1 cellular context compared by ENCODE assay signal in the genomic region with DNA sequence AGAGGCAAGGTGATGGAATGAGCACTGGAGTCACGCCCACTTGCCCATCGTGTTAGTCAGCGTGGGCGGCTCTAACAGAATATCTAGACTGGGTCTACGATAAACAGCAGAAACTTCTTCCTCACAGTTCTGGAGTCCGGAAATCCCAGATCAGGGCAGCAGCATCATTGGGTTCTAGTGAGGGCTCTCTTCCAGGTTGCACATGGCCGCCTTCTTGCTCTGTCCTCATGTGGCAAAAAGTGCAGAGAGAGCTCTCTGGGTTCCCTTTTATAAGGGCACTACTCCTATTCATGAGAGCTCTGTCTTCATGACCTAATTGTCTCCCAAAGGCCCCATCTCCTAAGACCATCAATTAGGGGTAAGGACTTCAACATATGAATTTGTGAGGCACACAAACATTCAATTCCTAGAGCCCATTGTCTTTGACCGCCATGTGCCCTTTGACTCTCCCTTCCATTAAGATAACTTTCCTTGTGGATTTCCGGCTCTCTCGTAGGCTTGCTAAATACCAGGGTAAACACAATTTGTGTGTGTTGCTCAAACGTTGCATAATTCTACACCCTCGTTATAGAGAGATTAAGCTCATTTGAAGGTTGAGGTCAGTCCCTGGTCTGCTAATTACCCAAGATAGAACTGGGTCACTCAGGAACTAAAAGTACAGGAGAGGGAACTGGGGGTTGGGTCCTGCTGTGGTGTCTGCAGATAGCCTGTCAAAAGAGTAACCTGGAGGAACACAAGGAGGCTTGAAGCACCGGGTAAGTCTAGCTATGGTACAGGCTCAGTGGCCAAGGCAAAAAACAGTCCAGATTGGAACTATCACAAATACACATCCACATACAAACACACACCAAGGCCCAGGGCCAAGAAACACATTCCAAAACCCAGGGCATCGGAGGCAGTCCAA.
TF ChIP-seq lines count a peak whose summit lies in the region.

No MANE protein-coding gene starts in this region.

TF ChIP-seq in HepG2, 621 proteins besides CTCF, POLR2A, EP300 and RAD21 (continued from another document and continues in another):
- TF ChIP-seq MTA3 (CRISPR knock-in tag; IDR thresholded peaks at IDR 0.05) (no peak), HNRNPL (IDR thresholded peaks at IDR 0.05; ENCODE audit: low read depth, low read length) (no peak), ZNF605 (CRISPR knock-in tag; IDR thresholded peaks at IDR 0.05) (no peak), TEAD3 (CRISPR knock-in tag; optimal IDR thresholded peaks at IDR 0.05; ENCODE audit: borderline replicate concordance) (peak; percentile 92), SETDB1 (CRISPR knock-in tag; IDR thresholded peaks at IDR 0.05; ENCODE audit: borderline replicate concordance) (no peak), ZNF343 (CRISPR knock-in tag; IDR thresholded peaks at IDR 0.05) (no peak), ZNF704 (CRISPR knock-in tag; IDR thresholded peaks at IDR 0.05; ENCODE audit: borderline replicate concordance) (no peak), KLF13 (CRISPR knock-in tag; IDR thresholded peaks at IDR 0.05) (no peak), ZBED4 (CRISPR knock-in tag; IDR thresholded peaks at IDR 0.05; ENCODE audit: borderline replicate concordance) (peak; percentile 95), ZNF33B (CRISPR knock-in tag; IDR thresholded peaks at IDR 0.05) (peak; percentile 60; the same call in 1 of the 2 replicates), ZNF7 (CRISPR knock-in tag; IDR thresholded peaks at IDR 0.05) (no peak), FOSL2 (CRISPR knock-in tag; IDR thresholded peaks at IDR 0.05) (peak; percentile 84), ZNF484 (CRISPR knock-in tag; IDR thresholded peaks at IDR 0.05; ENCODE audit: borderline replicate concordance, low read depth) (no peak; the same call in 1 of the 2 replicates), ZNF740 (CRISPR knock-in tag; IDR thresholded peaks at IDR 0.05) (no peak), EZH2 (conservative IDR thresholded peaks at IDR 0.05; ENCODE audit: low read depth, low read length) (no peak), BRF2 (CRISPR knock-in tag; IDR thresholded peaks at IDR 0.05) (peak; percentile 73; the same call in 1 of the 2 replicates), RARG (CRISPR knock-in tag; IDR thresholded peaks at IDR 0.05; ENCODE audit: low read depth) (no peak), ZNF224 (CRISPR knock-in tag; IDR thresholded peaks at IDR 0.05) (no peak), CC2D1A (CRISPR knock-in tag; IDR thresholded peaks at IDR 0.05) (no peak), ZFY (CRISPR knock-in tag; IDR thresholded peaks at IDR 0.05) (no peak), ZNF441 (CRISPR knock-in tag; IDR thresholded peaks at IDR 0.05; ENCODE audit: borderline replicate concordance) (no peak), IRX3 (CRISPR knock-in tag; IDR thresholded peaks at IDR 0.05; ENCODE audit: borderline replicate concordance, low read depth) (no peak), DDIT3 (CRISPR knock-in tag; IDR thresholded peaks at IDR 0.05) (peak; percentile 87; the same call in 1 of the 2 replicates), GTF3A (CRISPR knock-in tag; conservative IDR thresholded peaks at IDR 0.05) (no peak; the same call in 1 of the 2 replicates), SOX13 (IDR thresholded peaks at IDR 0.05) (peak; percentile 93), SOX13 (CRISPR knock-in tag; conservative IDR thresholded peaks at IDR 0.05 in 1 of 2, IDR thresholded peaks at IDR 0.05 in 1 of 2) (peak in 1 of 2 experiments; percentile 98; a peak in 2 of 4 replicates), SP5 (CRISPR knock-in tag; IDR thresholded peaks at IDR 0.05; ENCODE audit: borderline replicate concordance, low read depth) (peak; percentile 70; the same call in 1 of the 2 replicates), ZNF761 (CRISPR knock-in tag; conservative IDR thresholded peaks at IDR 0.05) (peak; percentile 81; the same call in 1 of the 2 replicates), CREB1 (IDR thresholded peaks at IDR 0.05) (no peak), CREB1 (CRISPR knock-in tag; IDR thresholded peaks at IDR 0.05) (peak; percentile 81), FLYWCH1 (CRISPR knock-in tag; IDR thresholded peaks at IDR 0.05) (peak; percentile 85; the same call in 1 of the 2 replicates), ZSCAN25 (CRISPR knock-in tag; IDR thresholded peaks at IDR 0.05) (no peak), RFXANK (CRISPR knock-in tag; IDR thresholded peaks at IDR 0.05) (peak; percentile 87; the same call in 1 of the 2 replicates), JUND (CRISPR knock-in tag; IDR thresholded peaks at IDR 0.05) (0 out of 2 replicates have a peak, but pooled peaks have one; percentile 58)
- TF ChIP-seq, protein P1, sequence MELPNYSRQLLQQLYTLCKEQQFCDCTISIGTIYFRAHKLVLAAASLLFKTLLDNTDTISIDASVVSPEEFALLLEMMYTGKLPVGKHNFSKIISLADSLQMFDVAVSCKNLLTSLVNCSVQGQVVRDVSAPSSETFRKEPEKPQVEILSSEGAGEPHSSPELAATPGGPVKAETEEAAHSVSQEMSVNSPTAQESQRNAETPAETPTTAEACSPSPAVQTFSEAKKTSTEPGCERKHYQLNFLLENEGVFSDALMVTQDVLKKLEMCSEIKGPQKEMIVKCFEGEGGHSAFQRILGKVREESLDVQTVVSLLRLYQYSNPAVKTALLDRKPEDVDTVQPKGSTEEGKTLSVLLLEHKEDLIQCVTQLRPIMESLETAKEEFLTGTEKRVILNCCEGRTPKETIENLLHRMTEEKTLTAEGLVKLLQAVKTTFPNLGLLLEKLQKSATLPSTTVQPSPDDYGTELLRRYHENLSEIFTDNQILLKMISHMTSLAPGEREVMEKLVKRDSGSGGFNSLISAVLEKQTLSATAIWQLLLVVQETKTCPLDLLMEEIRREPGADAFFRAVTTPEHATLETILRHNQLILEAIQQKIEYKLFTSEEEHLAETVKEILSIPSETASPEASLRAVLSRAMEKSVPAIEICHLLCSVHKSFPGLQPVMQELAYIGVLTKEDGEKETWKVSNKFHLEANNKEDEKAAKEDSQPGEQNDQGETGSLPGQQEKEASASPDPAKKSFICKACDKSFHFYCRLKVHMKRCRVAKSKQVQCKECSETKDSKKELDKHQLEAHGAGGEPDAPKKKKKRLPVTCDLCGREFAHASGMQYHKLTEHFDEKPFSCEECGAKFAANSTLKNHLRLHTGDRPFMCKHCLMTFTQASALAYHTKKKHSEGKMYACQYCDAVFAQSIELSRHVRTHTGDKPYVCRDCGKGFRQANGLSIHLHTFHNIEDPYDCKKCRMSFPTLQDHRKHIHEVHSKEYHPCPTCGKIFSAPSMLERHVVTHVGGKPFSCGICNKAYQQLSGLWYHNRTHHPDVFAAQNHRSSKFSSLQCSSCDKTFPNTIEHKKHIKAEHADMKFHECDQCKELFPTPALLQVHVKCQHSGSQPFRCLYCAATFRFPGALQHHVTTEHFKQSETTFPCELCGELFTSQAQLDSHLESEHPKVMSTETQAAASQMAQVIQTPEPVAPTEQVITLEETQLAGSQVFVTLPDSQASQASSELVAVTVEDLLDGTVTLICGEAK (IDR thresholded peaks at IDR 0.05) = no peak
- TF ChIP-seq, protein P1 (CRISPR knock-in tag; IDR thresholded peaks at IDR 0.05) = no peak; the same call in 1 of the 2 replicates
- TF ChIP-seq, protein P2, sequence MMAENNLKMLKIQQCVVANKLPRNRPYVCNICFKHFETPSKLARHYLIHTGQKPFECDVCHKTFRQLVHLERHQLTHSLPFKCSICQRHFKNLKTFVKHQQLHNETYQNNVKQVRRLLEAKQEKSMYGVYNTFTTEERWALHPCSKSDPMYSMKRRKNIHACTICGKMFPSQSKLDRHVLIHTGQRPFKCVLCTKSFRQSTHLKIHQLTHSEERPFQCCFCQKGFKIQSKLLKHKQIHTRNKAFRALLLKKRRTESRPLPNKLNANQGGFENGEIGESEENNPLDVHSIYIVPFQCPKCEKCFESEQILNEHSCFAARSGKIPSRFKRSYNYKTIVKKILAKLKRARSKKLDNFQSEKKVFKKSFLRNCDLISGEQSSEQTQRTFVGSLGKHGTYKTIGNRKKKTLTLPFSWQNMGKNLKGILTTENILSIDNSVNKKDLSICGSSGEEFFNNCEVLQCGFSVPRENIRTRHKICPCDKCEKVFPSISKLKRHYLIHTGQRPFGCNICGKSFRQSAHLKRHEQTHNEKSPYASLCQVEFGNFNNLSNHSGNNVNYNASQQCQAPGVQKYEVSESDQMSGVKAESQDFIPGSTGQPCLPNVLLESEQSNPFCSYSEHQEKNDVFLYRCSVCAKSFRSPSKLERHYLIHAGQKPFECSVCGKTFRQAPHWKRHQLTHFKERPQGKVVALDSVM (CRISPR knock-in tag; IDR thresholded peaks at IDR 0.05) = peak; percentile 65
- TF ChIP-seq, protein P3, sequence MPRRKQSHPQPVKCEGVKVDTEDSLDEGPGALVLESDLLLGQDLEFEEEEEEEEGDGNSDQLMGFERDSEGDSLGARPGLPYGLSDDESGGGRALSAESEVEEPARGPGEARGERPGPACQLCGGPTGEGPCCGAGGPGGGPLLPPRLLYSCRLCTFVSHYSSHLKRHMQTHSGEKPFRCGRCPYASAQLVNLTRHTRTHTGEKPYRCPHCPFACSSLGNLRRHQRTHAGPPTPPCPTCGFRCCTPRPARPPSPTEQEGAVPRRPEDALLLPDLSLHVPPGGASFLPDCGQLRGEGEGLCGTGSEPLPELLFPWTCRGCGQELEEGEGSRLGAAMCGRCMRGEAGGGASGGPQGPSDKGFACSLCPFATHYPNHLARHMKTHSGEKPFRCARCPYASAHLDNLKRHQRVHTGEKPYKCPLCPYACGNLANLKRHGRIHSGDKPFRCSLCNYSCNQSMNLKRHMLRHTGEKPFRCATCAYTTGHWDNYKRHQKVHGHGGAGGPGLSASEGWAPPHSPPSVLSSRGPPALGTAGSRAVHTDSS (CRISPR knock-in tag; conservative IDR thresholded peaks at IDR 0.05) = no peak
